Comparison of ENCODE assay signal across 15 cellular contexts in genomic region chr10:9188022-9188810, GRCh38.
"Had no signal": no experiment of that assay in that cellular context is flagged by ENCODE, and none has a peak within 500 bp of the region (broad histone marks: within the 10 kb centered on the region; RNA-seq: fewer than 3 reads in every experiment).

No MANE protein-coding gene starts in this region.

- H3K9me3 ChIP-seq: body of pancreas, esophagus muscularis mucosa, ovary, upper lobe of left lung had no signal

- H3K4me3 ChIP-seq: body of pancreas, esophagus muscularis mucosa, ovary, upper lobe of left lung had no signal

- H3K36me3 Mint-ChIP-seq: activated naive CD4-positive, alpha-beta T cell treated with anti-CD3 and anti-CD28 coated beads, Interleukin-2, amount 50 U/mL, for 72 hours had no signal

- ATAC-seq: activated naive CD4-positive, alpha-beta T cell treated with anti-CD3 and anti-CD28 coated beads, Interleukin-2, amount 50 U/mL, for 72 hours; body of pancreas; T-helper 17 cell had no signal

- H3K27me3 ChIP-seq: body of pancreas, ovary, upper lobe of left lung had no signal

- H3K27ac Mint-ChIP-seq: activated CD4-positive, alpha-beta T cell treated with anti-CD3 and anti-CD28 coated beads, Interleukin-2, amount 10 ng/mL, durations not matched to agents 7 days and 5 days; activated naive CD4-positive, alpha-beta T cell treated with anti-CD3 and anti-CD28 coated beads, Interleukin-2, amount 50 U/mL, for 72 hours; endodermal cell; T-helper 17 cell had no signal

- H3K4me3 Mint-ChIP-seq: activated CD4-positive, alpha-beta T cell treated with anti-CD3 and anti-CD28 coated beads, Interleukin-2, amount 10 ng/mL, durations not matched to agents 7 days and 5 days; endodermal cell; neural crest cell; T-helper 17 cell had no signal

- H3K4me1 ChIP-seq: body of pancreas, esophagus muscularis mucosa, upper lobe of left lung had no signal

- H3K36me3 ChIP-seq: esophagus muscularis mucosa, ovary, upper lobe of left lung had no signal

- H3K4me1 Mint-ChIP-seq: endodermal cell, neural crest cell, T-helper 17 cell had no signal

- H3K9me3 Mint-ChIP-seq: activated CD4-positive, alpha-beta T cell treated with anti-CD3 and anti-CD28 coated beads, Interleukin-2, amount 10 ng/mL, durations not matched to agents 7 days and 5 days; activated naive CD4-positive, alpha-beta T cell treated with anti-CD3 and anti-CD28 coated beads, Interleukin-2, amount 50 U/mL, for 72 hours had no signal

- DNase-seq: activated CD4-positive, alpha-beta T cell treated with anti-CD3 and anti-CD28 coated beads, Interleukin-2, amount 10 ng/mL, durations not matched to agents 7 days and 5 days; activated CD4-positive, CD25-positive, alpha-beta regulatory T cell; activated CD8-positive, alpha-beta memory T cell treated with anti-CD3 and anti-CD28 coated beads for 24 hours; amniotic stem cell; body of pancreas; endodermal cell; head of caudate nucleus; ovary; stimulated activated CD4-positive, alpha-beta T cell treated with anti-CD3 and anti-CD28 coated beads, Interleukin-2, amount 100 ng/mL, for 48 hours; stimulated activated naive CD4-positive, alpha-beta T cell treated with Interleukin-2 at 50 U/mL for 16 hours; T-helper 17 cell; upper lobe of left lung had no signal

- H3K27ac ChIP-seq: body of pancreas, esophagus muscularis mucosa, ovary, upper lobe of left lung had no signal
